ENCODE assay signal across 8 cellular contexts in genomic region chr20:50106669-50107068, GRCh38. TPM values are rescaled to one million over a fixed set of nuclear protein-coding genes. Genes with fewer than 3 reads are reported as not detected.
A peak's percentile ranks its signal among the peaks of the same experiment; 100 is the strongest.
DNase-seq lines count a peak whose midpoint lies in the region; ATAC-seq, FAIRE-seq and TF ChIP-seq lines count a peak whose summit lies in the region.
"Not testable (repeated sequence)": the region's sequence is repeated elsewhere in the genome, so short reads cannot be mapped to it uniquely, and the experiment has no call there.

No MANE protein-coding gene starts in this region.

- not testable (repeated sequence) for H3K36me3 Mint-ChIP-seq in WTC11
- H3K36me3 Mint-ChIP-seq in nephron progenitor cell (ENCODE audit: low read depth) = peaks cover 50% of the 10 kb centered on the region

- peaks cover 66% of the 10 kb centered on the region for H3K4me1 Mint-ChIP-seq in WTC11
- H3K4me1 Mint-ChIP-seq in nephron progenitor cell = peaks cover 61% of the 10 kb centered on the region

- SMC1A ChIA-PET in GM12878 (lab: Charles Lee; ENCODE audit: uncharacterized antibody, unreplicated experiment) = interaction anchor here (0.7 to 2.8 kb wide), 8 partner anchors 9 to 688 kb away, joined by 3 to 12 read pairs (median 6); no protein-coding TSS in a partner anchor

- H3K27me3 Mint-ChIP-seq in WTC11 (ENCODE audit: low read depth); nephron progenitor cell (ENCODE audit: low read depth, poor library complexity): not testable (repeated sequence)

- H4K5ac ChIP-seq in IMR-90 (ENCODE audit: low read depth, low read length) = not testable (repeated sequence)

- not testable (repeated sequence) for H2BK20ac ChIP-seq in IMR-90 (ENCODE audit: low read depth, low read length)

- RAD21 ChIA-PET in GM12878 (lab: Charles Lee; ENCODE audit: unreplicated experiment) = interaction anchor here (0.7 to 1.6 kb wide), 3 partner anchors 10 to 59 kb away, joined by 3 read pairs; no protein-coding TSS in a partner anchor

- H3K4me2 ChIP-seq in BLaER1 treated with 17β-estradiol and CSF1 and Interleukin-3, amounts not matched to agents 10 nM and 100 nM = peak overlapping the region in 10 of 11 experiments; percentile 96 to 99 (median 98); a peak in 13 of 22 replicates
- H3K4me2 ChIP-seq in IMR-90 (ENCODE audit: low read depth, low read length) = not testable (repeated sequence)
- peak overlapping the region; percentile 58; the same call in 1 of the 2 replicates for H3K4me2 ChIP-seq in GM12878 (ENCODE audit: control insufficient read depth, insufficient read depth)

- peaks cover 49 to 98% (median 80%) of the 10 kb centered on the region in 10 experiments for H3K4me1 ChIP-seq in BLaER1 treated with 17β-estradiol and CSF1 and Interleukin-3, amounts not matched to agents 10 nM and 100 nM
- H3K4me1 ChIP-seq in IMR-90 (ENCODE audit: control insufficient read depth, insufficient read depth, low read length) (peaks cover 39% of the 10 kb centered on the region), GM12878 (ENCODE audit: control insufficient read depth, insufficient read depth, low read length) (peaks cover 35% of the 10 kb centered on the region), gastroesophageal sphincter (peaks cover 6 to 99% (median 38%) of the 10 kb centered on the region in 3 donors), skeletal muscle tissue (ENCODE audit: control insufficient read depth in 3 of 3, insufficient read depth in 3 of 3, low read length in 3 of 3) (peaks cover 55 to 63% (median 58%) of the 10 kb centered on the region in 3 donors), subcutaneous abdominal adipose tissue (ENCODE audit: control insufficient read depth in 5 of 5, insufficient read depth in 5 of 5, low read length in 5 of 5) (peaks cover 13 to 48% (median 24%) of the 10 kb centered on the region in 5 donors)

- peaks cover 5 to 67% of the 10 kb centered on the region in 2 experiments for H3K79me1 ChIP-seq in IMR-90 (ENCODE audit: low read depth in 1 of 2, low read length in 2 of 2)

- H3K56ac ChIP-seq in IMR-90 (ENCODE audit: extremely low read depth, insufficient read depth, low read length) = not testable (repeated sequence)

- CTCF ChIA-PET in IMR-90 (lab: Yijun Ruan, JAX) (interaction anchor here (0.5 to 1.0 kb wide), 2 partner anchors 27 to 595 kb away, joined by 3 to 5 read pairs; no protein-coding TSS in a partner anchor), WTC11 (lab: Charles Lee) (interaction anchor here (0.6 to 2.1 kb wide), 9 partner anchors 9 to 658 kb away, joined by 3 to 11 read pairs (median 3); no protein-coding TSS in a partner anchor), GM12878 (lab: Yijun Ruan, JAX) (interaction anchor here (0.6 to 4.7 kb wide), 14 partner anchors 10 to 372 kb away, joined by 3 to 21 read pairs (median 6); partner anchors contain the start of gene PEDS1)

- peak overlapping the region in 7 of 11 experiments; percentile 16 to 99 (median 37); a peak in 11 of 22 replicates for H3K27ac ChIP-seq in BLaER1 treated with 17β-estradiol and CSF1 and Interleukin-3, amounts not matched to agents 10 nM and 100 nM
- not testable (repeated sequence) for H3K27ac ChIP-seq in IMR-90 (ENCODE audit: insufficient read depth, low read length); GM12878 (ENCODE audit: control insufficient read depth, insufficient read depth)
- H3K27ac ChIP-seq in gastroesophageal sphincter = peak overlapping the region in 3 of 4 donors; percentile 38 to 98 (median 96)
- peak overlapping the region; percentile 43 for H3K27ac ChIP-seq in skeletal muscle tissue (ENCODE audit: low read depth, low read length)
- peak overlapping the region; percentile 3 for H3K27ac ChIP-seq in subcutaneous abdominal adipose tissue (ENCODE audit: low read depth, low read length)

- not testable (repeated sequence) for H3K18ac ChIP-seq in IMR-90 (ENCODE audit: low read depth, low read length)

- peaks cover 97 to 100% (median 100%) of the 10 kb centered on the region in 11 experiments for H4K20me1 ChIP-seq in BLaER1 treated with 17β-estradiol and CSF1 and Interleukin-3, amounts not matched to agents 10 nM and 100 nM
- peaks cover 82% of the 10 kb centered on the region for H4K20me1 ChIP-seq in IMR-90 (ENCODE audit: insufficient read depth, low read length)
- H4K20me1 ChIP-seq in GM12878 (ENCODE audit: control insufficient read depth, insufficient read depth) = peaks cover 16% of the 10 kb centered on the region

- H2AFZ ChIP-seq in IMR-90 (replicated peaks; ENCODE audit: low read length, poor library complexity); GM12878 (ENCODE audit: control insufficient read depth, low read depth, low read length): not testable (repeated sequence)

- TF ChIP-seq POLR2A in IMR-90 (IDR thresholded peaks at IDR 0.05; ENCODE audit: low read depth, low read length); GM12878 (IDR thresholded peaks at IDR 0.05; ENCODE audit: low read depth, low read length); gastroesophageal sphincter (IDR thresholded peaks at IDR 0.05): not testable (repeated sequence)

- intact Hi-C loops in IMR-90 (cut with micrococcal nuclease); GM12878 (cut with micrococcal nuclease; ENCODE audit: unreplicated experiment): not testable (repeated sequence)

- peaks cover 35% of the 10 kb centered on the region for H3K9me1 ChIP-seq in IMR-90 (ENCODE audit: insufficient read depth, low read length)

- not testable (repeated sequence) for FAIRE-seq in GM12878 (lab: Jason Lieb, UNC)

- TF ChIP-seq RAD21 in IMR-90 (IDR thresholded peaks at IDR 0.05; ENCODE audit: low read length); GM12878 (IDR thresholded peaks at IDR 0.05; ENCODE audit: insufficient read depth, low read depth, low read length): not testable (repeated sequence)

- H4K91ac ChIP-seq in IMR-90 (ENCODE audit: insufficient read depth, low read depth, low read length) = not testable (repeated sequence)

- in situ Hi-C loops in IMR-90 (cut with MboI; ENCODE audit: low sequenced_read_pairs); GM12878 (cut with MboI): not testable (repeated sequence)

- H3K36me3 ChIP-seq in BLaER1 treated with 17β-estradiol and CSF1 and Interleukin-3, amounts not matched to agents 10 nM and 100 nM = peaks cover 19 to 67% (median 42%) of the 10 kb centered on the region in 11 experiments
- not testable (repeated sequence) for H3K36me3 ChIP-seq in IMR-90 (ENCODE audit: control insufficient read depth, insufficient read depth, low read length); GM12878 (ENCODE audit: control insufficient read depth in 2 of 2, insufficient read depth in 2 of 2, low read length in 1 of 2); gastroesophageal sphincter; skeletal muscle tissue (ENCODE audit: control insufficient read depth in 3 of 3, insufficient read depth in 3 of 3, low read length in 3 of 3); subcutaneous abdominal adipose tissue (ENCODE audit: control insufficient read depth in 5 of 5, insufficient read depth in 5 of 5, low read length in 5 of 5)

- no CpG with 5 or more reads among the region's 5 CpGs for WGBS in IMR-90 (ENCODE audit: extremely low coverage in 2 of 2, insufficient read length in 1 of 2), 2 experiments
- WGBS in GM12878 (ENCODE audit: insufficient coverage, insufficient replicate concordance, low lambda C conversion rate, missing lambda C conversion rate) = 85% methylated on average over 5 of the region's 5 CpGs
- WGBS in gastroesophageal sphincter (ENCODE audit: low coverage in 1 of 2), 2 donors = 67% methylated on average over 4 to 5 of the region's 5 CpGs

- not testable (repeated sequence) for H3K4me3 Mint-ChIP-seq in WTC11, nephron progenitor cell

- H3K4me3 ChIP-seq in BLaER1 treated with 17β-estradiol and CSF1 and Interleukin-3, amounts not matched to agents 10 nM and 100 nM; IMR-90 (ENCODE audit: insufficient read depth, low read depth, low read length); GM12878; gastroesophageal sphincter; skeletal muscle tissue (ENCODE audit: low read length in 3 of 3); subcutaneous abdominal adipose tissue (ENCODE audit: low read depth in 1 of 5, low read length in 5 of 5): not testable (repeated sequence)

- not testable (repeated sequence) for H3K27me3 ChIP-seq in BLaER1 treated with 17β-estradiol and CSF1 and Interleukin-3, amounts not matched to agents 10 nM and 100 nM; IMR-90 (ENCODE audit: control insufficient read depth, insufficient read depth, low read length); GM12878 (replicated peaks in 1 of 2; ENCODE audit: control insufficient read depth in 2 of 2, insufficient read depth in 2 of 2, low read length in 1 of 2); gastroesophageal sphincter; skeletal muscle tissue (ENCODE audit: control insufficient read depth in 3 of 3, insufficient read depth in 3 of 3, low read length in 3 of 3); subcutaneous abdominal adipose tissue (ENCODE audit: control insufficient read depth in 5 of 5, insufficient read depth in 4 of 5, low read length in 5 of 5)

- dilution Hi-C loops in IMR-90 (cut with HindIII; ENCODE audit: low sequenced_read_pairs, unreplicated experiment) = not testable (repeated sequence)

- not testable (repeated sequence) for H2BK120ac ChIP-seq in IMR-90 (ENCODE audit: low read depth, low read length)

- not testable (repeated sequence) for DNase-seq in IMR-90; WTC11 (ENCODE audit: low spot score); GM12878 (ENCODE audit: low read depth, low spot score); nephron progenitor cell

- not testable (repeated sequence) for H3K4ac ChIP-seq in IMR-90 (ENCODE audit: low read depth, low read length)

- H3K27ac Mint-ChIP-seq in WTC11 (peak overlapping the region; percentile 58; the same call in 1 of the 2 replicates), nephron progenitor cell (peak overlapping the region; percentile 59)

- not testable (repeated sequence) for H3K9me3 ChIP-seq in BLaER1 treated with 17β-estradiol and CSF1 and Interleukin-3, amounts not matched to agents 10 nM and 100 nM (replicated peaks in 1 of 11); IMR-90 (ENCODE audit: control insufficient read depth, insufficient read depth, low read length); GM12878 (replicated peaks; ENCODE audit: control insufficient read depth, insufficient read depth, low read length); gastroesophageal sphincter; skeletal muscle tissue (ENCODE audit: control insufficient read depth in 3 of 3, low read length in 3 of 3); subcutaneous abdominal adipose tissue (ENCODE audit: control insufficient read depth in 5 of 5, low read length in 5 of 5)

- not testable (repeated sequence) for BruUV-seq in IMR-90 (replicated peaks; lab: Mats Ljungman, UMichigan); GM12878 (replicated peaks; lab: Mats Ljungman, UMichigan)

- H3K9ac ChIP-seq in BLaER1 treated with 17β-estradiol and CSF1 and Interleukin-3, amounts not matched to agents 10 nM and 100 nM = 0 out of 22 replicates have a peak overlapping the region, but pooled peaks of 1 of the 11 experiments have one; percentile 1
- not testable (repeated sequence) for H3K9ac ChIP-seq in IMR-90 (ENCODE audit: low read depth, low read length); GM12878 (ENCODE audit: control insufficient read depth, insufficient read depth, low read length); skeletal muscle tissue (ENCODE audit: low read depth in 1 of 3, low read length in 3 of 3); subcutaneous abdominal adipose tissue (ENCODE audit: low read length in 5 of 5)

- not testable (repeated sequence) for H2BK5ac ChIP-seq in IMR-90 (ENCODE audit: low read depth, low read length, poor library complexity, severe bottlenecking)

- ATAC-seq in IMR-90 (ENCODE audit: low read depth); WTC11; GM12878; gastroesophageal sphincter: not testable (repeated sequence)

- H4K8ac ChIP-seq in IMR-90 (ENCODE audit: low read depth in 2 of 2, low read length in 2 of 2) = not testable (repeated sequence)

- not testable (repeated sequence) for H2AK5ac ChIP-seq in IMR-90 (ENCODE audit: low read depth, low read length)

- H3K23ac ChIP-seq in IMR-90 (ENCODE audit: low read depth, low read length) = not testable (repeated sequence)

- peaks cover 92% of the 10 kb centered on the region for H3K79me2 ChIP-seq in GM12878 (ENCODE audit: control insufficient read depth, insufficient read depth, low read length)

- not testable (repeated sequence) for TF ChIP-seq EP300 in GM12878 (IDR thresholded peaks at IDR 0.05; ENCODE audit: borderline replicate concordance in 1 of 2, control insufficient read depth in 1 of 2, low read depth in 2 of 2, low read length in 2 of 2); gastroesophageal sphincter (IDR thresholded peaks at IDR 0.05)

- peak overlapping the region; percentile 0; the same call in 1 of the 2 replicates for H3K14ac ChIP-seq in IMR-90 (replicated peaks; ENCODE audit: low read depth, low read length)

- not testable (repeated sequence) for TF ChIP-seq CTCF in IMR-90 (conservative IDR thresholded peaks at IDR 0.05; ENCODE audit: low read depth, low read length); WTC11 (IDR thresholded peaks at IDR 0.05); GM12878 (IDR thresholded peaks at IDR 0.05 in 2 of 3, conservative IDR thresholded peaks at IDR 0.05 in 1 of 3; ENCODE audit: control insufficient read depth in 2 of 3, extremely low read depth in 1 of 3, insufficient read depth in 1 of 3, low read depth in 3 of 3, low read length in 3 of 3); gastroesophageal sphincter (IDR thresholded peaks at IDR 0.05); nephron progenitor cell (IDR thresholded peaks at IDR 0.05)

- not testable (repeated sequence) for H3K9me3 Mint-ChIP-seq in WTC11, nephron progenitor cell

- not testable (repeated sequence) for H2AK9ac ChIP-seq in IMR-90 (replicated peaks; ENCODE audit: low read depth, low read length, poor library complexity)

- POLR2A ChIA-PET in IMR-90 (lab: Charles Lee; ENCODE audit: unreplicated experiment) = interaction anchor here (0.6 kb wide), 2 partner anchors 58 to 75 kb away, joined by 4 to 6 read pairs; no protein-coding TSS in a partner anchor
- POLR2A ChIA-PET in WTC11 (lab: Charles Lee) = interaction anchor here (0.7 to 1.2 kb wide), 2 partner anchors 9 to 320 kb away, joined by 4 to 5 read pairs; no protein-coding TSS in a partner anchor
- POLR2A ChIA-PET in GM12878 (lab: Charles Lee) = interaction anchor here (0.6 to 2.0 kb wide), 9 partner anchors 8 to 1077 kb away, joined by 3 to 10 read pairs (median 5); partner anchors contain the start of gene PEDS1

- H2BK15ac ChIP-seq in IMR-90 (ENCODE audit: low read depth, low read length) = peak overlapping the region; percentile 19; the same call in 1 of the 3 replicates

RNA-seq across cellular contexts. Expression of gene UBE2V1, which starts 6.3 kb away (rescaled TPM):
- total RNA-seq in IMR-90 (2012; rRNA removed) = 20.1 and 41.4 TPM in 2 replicates
- 128 and 138 TPM in 2 replicates for polyA plus RNA-seq in IMR-90 (2012; rRNA removed)
- 46.2 and 74.3 TPM in 2 replicates for polyA plus RNA-seq in IMR-90 (2012; cell fraction: cytosol; rRNA removed)
- polyA plus RNA-seq in IMR-90 (2012; cell fraction: nucleus; rRNA removed; ENCODE audit: low replicate concordance) = 37.1 and 141 TPM in 2 replicates
- total RNA-seq in WTC11 (2021) = 132 to 146 TPM (median 144 TPM) in 3 replicates
- 310 and 312 TPM in 2 replicates for total RNA-seq in GM12878 (2013; cell fraction: nucleolus; rRNA removed)
- 51.8 and 57.8 TPM in 2 replicates for total RNA-seq in GM12878 (2014; rRNA removed)
- total RNA-seq in GM12878 (2014; rRNA removed; fragmentation: Illumina TruSeq; extraction: Trizol) = 87.4 and 90.5 TPM in 2 replicates
- 102 and 104 TPM in 2 replicates for total RNA-seq in GM12878 (2021)
- 80.2 TPM for polyA plus RNA-seq in GM12878 (2011; ENCODE audit: low read depth)
- polyA plus RNA-seq in GM12878 (2011; rRNA removed) = 110 and 131 TPM in 2 replicates
- polyA plus RNA-seq in GM12878 (2011; cell fraction: cytosol; rRNA removed) = 88.2 and 104 TPM in 2 replicates
- 79.4 and 82.7 TPM in 2 replicates for polyA plus RNA-seq in GM12878 (2011; cell fraction: nucleus; rRNA removed)
- polyA plus RNA-seq in GM12878 (2012) = 116 and 119 TPM in 2 replicates
- 219 and 257 TPM in 2 replicates for polyA plus RNA-seq in GM12878 (2014; fragmentation: Illumina TruSeq; extraction: Trizol)
- polyA plus RNA-seq in GM12878 (2014; fragmentation: Nextera tagmentation; extraction: Ambion mirVana) = 100 to 1,000 TPM; 151 to 215 TPM
- 109 and 131 TPM in 2 replicates for polyA plus RNA-seq in GM12878 (2014; rRNA removed)
- polyA plus RNA-seq in GM12878 (2016; fragmentation: Nextera tagmentation; extraction: Ambion mirVana) = 100 to 1,000 TPM; 181 to 188 TPM
- 86.5 and 87.4 TPM in 2 replicates for polyA minus RNA-seq in GM12878 (2011; rRNA and poly(A)+ RNA removed)
- 32.2 and 38.4 TPM in 2 replicates for polyA minus RNA-seq in GM12878 (2011; cell fraction: cytosol; rRNA and poly(A)+ RNA removed)
- 50.2 and 71.6 TPM in 2 replicates for polyA minus RNA-seq in GM12878 (2011; cell fraction: nucleus; rRNA and poly(A)+ RNA removed)
- 100 to 1,000 TPM in 2 of 4 donors, 10 to 100 TPM in 2; 69.3 to 110 (median 87.9) TPM for total RNA-seq in gastroesophageal sphincter
- 36.5 TPM for total RNA-seq in skeletal muscle tissue

RNA-seq across cellular contexts. Expression of gene PEDS1, which starts 46.9 kb away (rescaled TPM):
- total RNA-seq in IMR-90 (2012; rRNA removed) (24.0 and 25.3 TPM in 2 replicates), WTC11 (2021) (35.0 to 36.7 TPM (median 35.6 TPM) in 3 replicates), GM12878 (2014; rRNA removed) (24.2 and 24.5 TPM in 2 replicates), GM12878 (2014; rRNA removed; fragmentation: Illumina TruSeq; extraction: Trizol) (12.1 and 12.2 TPM in 2 replicates), GM12878 (2021) (15.1 and 15.4 TPM in 2 replicates), gastroesophageal sphincter (10 to 100 TPM; 24.1 to 46.3 (median 31.8) TPM), skeletal muscle tissue (5.7 TPM)
- polyA plus RNA-seq in IMR-90 (2012; rRNA removed) (59.9 and 67.6 TPM in 2 replicates), GM12878 (2011; rRNA removed) (5.2 and 15.9 TPM in 2 replicates), GM12878 (2014; fragmentation: Illumina TruSeq; extraction: Trizol) (9.9 and 17.8 TPM in 2 replicates), GM12878 (2014; fragmentation: Nextera tagmentation; extraction: Ambion mirVana) (1 to 10 TPM; 1.7 to 4.3 TPM), GM12878 (2014; rRNA removed) (25.6 and 26.1 TPM in 2 replicates), GM12878 (2016; fragmentation: Nextera tagmentation; extraction: Ambion mirVana) (10 to 100 TPM; 19.7 to 20.9 TPM)
- 26.9 and 58.5 TPM in 2 replicates for polyA plus RNA-seq in IMR-90 (2012; cell fraction: cytosol; rRNA removed)
- 24.5 and 45.9 TPM in 2 replicates for polyA plus RNA-seq in IMR-90 (2012; cell fraction: nucleus; rRNA removed; ENCODE audit: low replicate concordance)
- 8.1 and 8.4 TPM in 2 replicates for total RNA-seq in GM12878 (2013; cell fraction: nucleolus; rRNA removed)
- polyA plus RNA-seq in GM12878 (2011; ENCODE audit: low read depth) = 5.8 TPM
- 21.9 and 24.8 TPM in 2 replicates for polyA plus RNA-seq in GM12878 (2011; cell fraction: cytosol; rRNA removed)
- polyA plus RNA-seq in GM12878 (2011; cell fraction: nucleus; rRNA removed) = 11.9 and 13.4 TPM in 2 replicates
- 10.5 and 11.6 TPM in 2 replicates for polyA plus RNA-seq in GM12878 (2012)
- polyA minus RNA-seq in GM12878 (2011; rRNA and poly(A)+ RNA removed) = 28.9 and 31.5 TPM in 2 replicates
- polyA minus RNA-seq in GM12878 (2011; cell fraction: cytosol; rRNA and poly(A)+ RNA removed) = 11.8 and 15.8 TPM in 2 replicates
- polyA minus RNA-seq in GM12878 (2011; cell fraction: nucleus; rRNA and poly(A)+ RNA removed) = 2.1 and 4.2 TPM in 2 replicates
